In the genomic region with DNA sequence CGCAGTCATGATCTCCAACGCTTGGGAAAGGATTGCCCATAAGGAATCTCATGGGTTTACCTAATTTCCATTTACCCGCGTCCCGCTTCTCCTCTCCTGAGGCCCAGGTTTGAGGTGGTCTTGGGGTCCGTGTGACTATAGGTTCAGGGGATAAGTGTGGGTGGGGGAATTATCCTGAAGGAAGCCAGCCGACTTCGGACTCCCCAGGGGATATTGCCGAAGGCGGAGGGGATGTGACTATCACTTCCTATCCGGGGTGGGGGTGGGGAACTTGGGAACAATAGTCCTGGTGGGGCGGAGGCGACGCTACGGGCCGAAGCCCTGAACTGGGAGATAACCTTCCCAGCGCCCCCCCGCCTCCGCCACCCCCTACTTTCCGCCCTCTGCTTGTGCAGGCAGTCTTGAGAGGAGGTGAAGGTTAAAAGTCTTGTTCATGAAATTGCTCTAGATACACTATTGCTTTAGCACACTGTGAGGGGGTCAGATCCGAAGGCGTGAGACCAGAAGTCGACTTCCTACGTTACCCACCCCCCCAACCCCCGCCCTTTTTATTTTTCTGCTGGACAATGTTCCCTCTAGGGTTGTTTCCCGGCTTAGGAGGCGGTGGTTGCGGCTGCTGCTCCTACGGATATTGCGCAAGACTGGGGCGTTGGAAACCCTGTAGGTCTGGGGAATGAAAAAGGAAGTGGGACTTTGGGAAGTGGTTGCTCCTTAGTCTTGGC, we compare ENCODE assay signal across 7 cellular contexts. TPM values are rescaled to one million over a fixed set of nuclear protein-coding genes. Genes with fewer than 3 reads are reported as not detected.
DNase-seq lines count a peak whose midpoint lies in the region; ATAC-seq, FAIRE-seq and TF ChIP-seq lines count a peak whose summit lies in the region.

No MANE protein-coding gene starts in this region.

- no peak for TF ChIP-seq CTCF in LNCaP clone FGC (IDR thresholded peaks at IDR 0.05; ENCODE audit: control insufficient read depth, extremely low read depth, insufficient read depth)
- TF ChIP-seq CTCF in colonic mucosa (IDR thresholded peaks at IDR 0.05) = no peak
- no peak for TF ChIP-seq CTCF in kidney (IDR thresholded peaks at IDR 0.05; ENCODE audit: borderline replicate concordance, extremely low read depth, insufficient read depth)

- H3K4me1 ChIP-seq in colonic mucosa = peaks cover 16% of the 10 kb centered on the region
- H3K4me1 ChIP-seq in kidney (ENCODE audit: control insufficient read depth in 1 of 2, insufficient read depth in 1 of 2, low read depth in 1 of 2, low read length in 2 of 2) = peaks cover 5 to 9% of the 10 kb centered on the region in 2 donors

- ATAC-seq in GM19395 (IDR thresholded peaks at IDR 0.05; ENCODE audit: unreplicated experiment) = no peak

- no peaks in the 10 kb centered on the region for H3K27me3 ChIP-seq in colonic mucosa

- no peak for FAIRE-seq in kidney (lab: Jason Lieb, UNC)

- in situ Hi-C loops in G401 (cut with HindIII; ENCODE audit: low sequenced_read_pairs) = no loop called here

- H3K4me3 ChIP-seq in LNCaP clone FGC (ENCODE audit: low read depth, low read length) = peak overlapping the region; percentile 94
- H3K4me3 ChIP-seq in colonic mucosa = peak overlapping the region; percentile 84
- peak overlapping the region; percentile 99 to 100 for H3K4me3 ChIP-seq in kidney (ENCODE audit: low read length in 2 of 2)
- peak overlapping the region; percentile 65 to 99 (median 82) for H3K4me3 ChIP-seq in skin epidermis

- H3K27ac ChIP-seq in colonic mucosa = peak overlapping the region; percentile 99
- H3K27ac ChIP-seq in kidney (ENCODE audit: low read depth in 2 of 2, low read length in 2 of 2) = peak overlapping the region; percentile 95 to 98
- H3K27ac ChIP-seq in skin epidermis = peak overlapping the region; percentile 84 to 99 (median 96)

- H3K9me3 ChIP-seq in colonic mucosa = no peaks in the 10 kb centered on the region
- no peaks in the 10 kb centered on the region for H3K9me3 ChIP-seq in kidney (ENCODE audit: control insufficient read depth in 1 of 2, low read length in 2 of 2)

- DNase-seq in G401 (ENCODE audit: low spot score) (peak; percentile 75), LNCaP clone FGC (ENCODE audit: low read depth) (peak; percentile 39), SHP77 treated with DMSO at 0.1 percent for 48 hours (lab: John Stamatoyannopoulos, UW) (peak; percentile 26), colonic mucosa (peak; percentile 93), kidney (peak; percentile 94)

- no peaks in the 10 kb centered on the region for H3K36me3 ChIP-seq in colonic mucosa
- H3K36me3 ChIP-seq in kidney (ENCODE audit: control insufficient read depth in 1 of 2, insufficient read depth in 2 of 2, low read length in 2 of 2) = no peaks in the 10 kb centered on the region

- H3K9ac ChIP-seq in colonic mucosa (ENCODE audit: low read depth in 2 of 2, low read length in 2 of 2) (peak overlapping the region; percentile 78 to 100), kidney (ENCODE audit: low read length in 2 of 2) (peak overlapping the region; percentile 100)

- intact Hi-C loops in colonic mucosa (cut with DNase I) (no loop called here), kidney (cut with DNase I) (no loop called here)

RNA-seq across cellular contexts. Expression of gene PTPN12, which starts 1.3 kb away (rescaled TPM):
- total RNA-seq in G401 (2014; rRNA removed; shearing (Covaris generic)) = 22.9 and 27.2 TPM in 2 replicates
- 10 to 100 TPM; 34.0 to 51.3 TPM for total RNA-seq in colonic mucosa
- total RNA-seq in kidney = 83.1 TPM
- 19.2 TPM for polyA plus RNA-seq in kidney (ENCODE audit: insufficient read depth, low read depth, low replicate concordance)

Comparison
In these comparisons a context has a peak if more than half of its experiments do, and no peak if none do; other contexts are left out.
1. DNase-seq: peak in every context shown above with its lines; median percentile 94 in kidney; 93 in colonic mucosa; 75 in G401; 39 in LNCaP clone FGC; 26 in SHP77 treated with DMSO at 0.1 percent for 48 hours.